9 cellular contexts compared by ENCODE assay signal in genomic region chr4:13815231-13815630, GRCh38.
"Had no signal": no experiment of that assay in that cellular context is flagged by ENCODE, and none has a peak within 500 bp of the region (broad histone marks: within the 10 kb centered on the region; RNA-seq: fewer than 3 reads in every experiment).

No MANE protein-coding gene starts in this region.

- FAIRE-seq: H1, H54, HTR-8/SVneo had no signal

- DNase-seq: H9, HCEC 1CT, KBM-7 had no signal

- H3K4me3 ChIP-seq: GM23338 had no signal

- H3K27ac ChIP-seq: HL-60, KMS-11 had no signal

- ATAC-seq: GM23338 had no signal
